In the genomic region with DNA sequence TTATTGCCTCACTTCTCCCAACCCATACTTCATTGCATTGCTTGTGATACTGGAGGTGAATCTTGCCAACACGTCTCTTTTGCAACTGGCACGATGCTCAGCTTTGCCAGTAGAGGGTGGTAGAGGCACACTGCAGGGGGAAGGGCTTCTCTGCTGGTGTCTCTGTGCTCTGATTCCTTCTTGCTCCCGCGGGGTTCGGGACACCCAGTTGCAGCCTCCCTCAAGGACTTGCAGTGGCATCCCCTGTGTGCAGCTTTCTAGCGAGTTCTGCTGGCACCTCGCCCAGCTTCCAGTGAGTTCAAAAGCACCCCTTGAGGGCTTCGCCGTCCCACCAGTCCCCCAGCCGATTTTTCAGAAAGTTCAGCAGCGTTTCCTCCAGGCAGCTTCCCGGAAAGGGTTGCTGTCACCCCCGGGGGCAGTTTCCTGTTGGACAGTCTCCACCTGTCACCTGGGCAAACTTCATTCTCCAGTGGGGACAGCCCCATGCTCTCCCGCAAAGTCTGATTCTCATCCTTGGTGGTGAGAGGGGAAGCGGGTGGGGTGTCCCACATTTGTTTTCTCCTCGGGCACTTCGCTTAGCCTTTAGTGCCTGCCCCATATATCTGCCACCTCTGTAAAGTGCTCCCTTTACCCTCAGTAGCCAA, we compare ENCODE assay signal across 8 cellular contexts. TPM values are rescaled to one million over a fixed set of nuclear protein-coding genes. Genes with fewer than 3 reads are reported as not detected.
DNase-seq lines count a peak whose midpoint lies in the region; ATAC-seq and TF ChIP-seq lines count a peak whose summit lies in the region.

No MANE protein-coding gene starts in this region.

- peak; percentile 62 for TF ChIP-seq CTCF in mesothelial cell of epicardium (IDR thresholded peaks at IDR 0.05; ENCODE audit: unreplicated experiment)

- ATAC-seq in GM18909 (IDR thresholded peaks at IDR 0.05; ENCODE audit: poor library complexity, unreplicated experiment) (peak; percentile 83), HG03439 (IDR thresholded peaks at IDR 0.05; ENCODE audit: unreplicated experiment) (peak; percentile 86)

- peak overlapping the region; percentile 47 for H3K4me3 Mint-ChIP-seq in mesothelial cell of epicardium

- H3K27ac Mint-ChIP-seq in mesothelial cell of epicardium: no peak overlapping the region

- DNase-seq in AG20443 (ENCODE audit: low spot score) (peak; percentile 84), NCI-H526 treated with DMSO at 0.1 percent for 48 hours (lab: John Stamatoyannopoulos, UW) (peak; percentile 61), ecto neural progenitor cell (ENCODE audit: low spot score) (peak; percentile 75), mesothelial cell of epicardium (ENCODE audit: low spot score in 2 of 2, unreplicated experiment in 2 of 2) (peak in 1 of 2 experiments; percentile 60)
- peak; percentile 30 to 62 for DNase-seq in activated CD4-positive, alpha-beta T cell treated with anti-CD3 and anti-CD28 coated beads, Interleukin-2, amount 50 U/mL, for 24 hours (ENCODE audit: low read depth in 1 of 2, low spot score in 1 of 2)
- DNase-seq in stimulated activated CD8-positive, alpha-beta memory T cell treated with anti-CD3 and anti-CD28 coated beads, Interleukin-4, amount 100 ng/mL, for 24 hours (ENCODE audit: low read depth): peak; percentile 24

- H3K27me3 Mint-ChIP-seq in mesothelial cell of epicardium (ENCODE audit: low read depth): peaks cover 76% of the 10 kb centered on the region

- peaks cover 2% of the 10 kb centered on the region for H3K4me1 Mint-ChIP-seq in mesothelial cell of epicardium

- no peaks in the 10 kb centered on the region for H3K36me3 Mint-ChIP-seq in mesothelial cell of epicardium

- no peaks in the 10 kb centered on the region for H3K9me3 Mint-ChIP-seq in mesothelial cell of epicardium

RNA-seq across cellular contexts. Expression of a gene that starts 35.4 kb away (rescaled TPM):
- 17.7 to 18.3 TPM (median 17.9 TPM) in 3 replicates for total RNA-seq in mesothelial cell of epicardium

RNA-seq across cellular contexts. Expression of a gene that starts 59.2 kb away (rescaled TPM):
- total RNA-seq in mesothelial cell of epicardium: 0.22 to 0.41 TPM (median 0.33 TPM) in 3 replicates
